In genomic region chr11:15942126-15942525, GRCh38 we compare ENCODE assay signal across 8 cellular contexts.
"Had no signal": no experiment of that assay in that cellular context is flagged by ENCODE, and none has a peak within 500 bp of the region (broad histone marks: within the 10 kb centered on the region; RNA-seq: fewer than 3 reads in every experiment).

No MANE protein-coding gene starts in this region.

- H3K4me3 Mint-ChIP-seq: H9, IgD-negative memory B cell had no signal

- H3K27ac ChIP-seq: GM23248, HL-60 had no signal

- H3K9me3 Mint-ChIP-seq: H9 had no signal

- H3K4me1 Mint-ChIP-seq: H9, IgD-negative memory B cell had no signal

- FAIRE-seq: H1, H54, HepG2 had no signal

- DNase-seq: GM23248, H9, HCEC 1CT had no signal

- H3K4me3 ChIP-seq: GM23248 had no signal

- H3K36me3 Mint-ChIP-seq: IgD-negative memory B cell had no signal
